Comparison of ENCODE assay signal across 9 cellular contexts in genomic region chr2:112155331-112156151, GRCh38. TPM values are rescaled to one million over a fixed set of nuclear protein-coding genes. Genes with fewer than 3 reads are reported as not detected.
A peak's percentile ranks its signal among the peaks of the same experiment; 100 is the strongest.
DNase-seq lines count a peak whose midpoint lies in the region; ATAC-seq, FAIRE-seq and TF ChIP-seq lines count a peak whose summit lies in the region.
"Had no signal": no experiment of that assay in that cellular context is flagged by ENCODE, and none has a peak within 500 bp of the region (broad histone marks: within the 10 kb centered on the region; RNA-seq: fewer than 3 reads in every experiment).

No MANE protein-coding gene starts in this region.

- H3K79me2 ChIP-seq in GM23248 (ENCODE audit: insufficient read depth): no peaks in the 10 kb centered on the region

- WGBS in small intestine, 3 donors: 47 to 73% (median 56%) methylated on average over 27 of the region's 27 CpGs
- WGBS in GM23248 (ENCODE audit: low coverage in 1 of 2, low lambda C conversion rate in 2 of 2, missing lambda C conversion rate in 2 of 2), 2 experiments: 88 to 89% methylated on average over 27 of the region's 27 CpGs

- no peaks in the 10 kb centered on the region for H3K36me3 Mint-ChIP-seq in dendritic cell treated with granulocyte-macrophage colony-stimulating factor and Interleukin-4, amounts not matched to agents 40 ng/mL and 50 ng/mL, for 4 days (ENCODE audit: low read depth)

- no peak overlapping the region for H3K9ac ChIP-seq in GM23248

- H3K4me3 ChIP-seq in GM12865 (ENCODE audit: low read depth, low read length) (no peak overlapping the region), small intestine (ENCODE audit: low read depth in 1 of 2, low read length in 2 of 2) (no peak overlapping the region), right atrium auricular region (no peak overlapping the region), GM23248 (no peak overlapping the region)
- H3K4me3 ChIP-seq: tibial artery had no signal

- peaks cover 6% of the 10 kb centered on the region; the same call in 1 of the 2 replicates for H3F3A ChIP-seq in GM23248 (ENCODE audit: insufficient read depth)

- ATAC-seq in activated CD4-positive, CD25-positive, alpha-beta regulatory T cell treated with anti-CD3 and anti-CD28 coated beads, Interleukin-2, amount 50 U/mL, for 24 hours: peak; percentile 26 to 61
- no peak for ATAC-seq in HG03378 (IDR thresholded peaks at IDR 0.05; ENCODE audit: unreplicated experiment)

- no peaks in the 10 kb centered on the region for H4K20me1 ChIP-seq in GM23248 (ENCODE audit: insufficient read depth)

- H3K4me3 Mint-ChIP-seq in dendritic cell treated with granulocyte-macrophage colony-stimulating factor and Interleukin-4, amounts not matched to agents 40 ng/mL and 50 ng/mL, for 4 days: peak overlapping the region; percentile 48

- no peaks in the 10 kb centered on the region for H3K9me3 Mint-ChIP-seq in dendritic cell treated with granulocyte-macrophage colony-stimulating factor and Interleukin-4, amounts not matched to agents 40 ng/mL and 50 ng/mL, for 4 days

- in situ Hi-C loops in GM23248 (cut with MboI): no loop called here

- DNase-seq in GM12865 (ENCODE audit: low read depth) (peak; percentile 26), small intestine (peak; percentile 20), right atrium auricular region (ENCODE audit: low spot score) (no peak), GDM1 (lab: John Stamatoyannopoulos, UW) (no peak), GM23248 (no peak)

- no peak overlapping the region for H3K4me2 ChIP-seq in GM23248 (ENCODE audit: unreplicated experiment)

- intact Hi-C loops in dendritic cell treated with granulocyte-macrophage colony-stimulating factor and Interleukin-4, amounts not matched to agents 40 ng/mL and 50 ng/mL, for 4 days (cut with micrococcal nuclease): no loop called here

- no peaks in the 10 kb centered on the region for H3K27me3 ChIP-seq in small intestine (ENCODE audit: control insufficient read depth in 2 of 2, insufficient read depth in 2 of 2, low read length in 2 of 2)
- H3K27me3 ChIP-seq in right atrium auricular region: no peaks in the 10 kb centered on the region
- H3K27me3 ChIP-seq in GM23248 (replicated peaks; ENCODE audit: insufficient read depth): no peaks in the 10 kb centered on the region
- H3K27me3 ChIP-seq: tibial artery had no signal

- no peaks in the 10 kb centered on the region for H3K4me1 ChIP-seq in small intestine (ENCODE audit: control insufficient read depth in 2 of 2, insufficient read depth in 1 of 2, low read depth in 1 of 2, low read length in 1 of 2)
- no peaks in the 10 kb centered on the region for H3K4me1 ChIP-seq in right atrium auricular region
- H3K4me1 ChIP-seq in GM23248 (ENCODE audit: insufficient read depth): peaks cover 11% of the 10 kb centered on the region

- no peaks in the 10 kb centered on the region for H3K27me3 Mint-ChIP-seq in dendritic cell treated with granulocyte-macrophage colony-stimulating factor and Interleukin-4, amounts not matched to agents 40 ng/mL and 50 ng/mL, for 4 days

- peaks cover 27% of the 10 kb centered on the region for H3K4me1 Mint-ChIP-seq in dendritic cell treated with granulocyte-macrophage colony-stimulating factor and Interleukin-4, amounts not matched to agents 40 ng/mL and 50 ng/mL, for 4 days (ENCODE audit: low read depth)

- H3K36me3 ChIP-seq in small intestine (ENCODE audit: control insufficient read depth in 2 of 2, insufficient read depth in 2 of 2, low read length in 2 of 2) (no peaks in the 10 kb centered on the region), right atrium auricular region (no peaks in the 10 kb centered on the region), GM23248 (ENCODE audit: low read depth) (no peaks in the 10 kb centered on the region)
- H3K36me3 ChIP-seq: tibial artery had no signal

- H3K27ac Mint-ChIP-seq in dendritic cell treated with granulocyte-macrophage colony-stimulating factor and Interleukin-4, amounts not matched to agents 40 ng/mL and 50 ng/mL, for 4 days: peak overlapping the region; percentile 18

- no peaks in the 10 kb centered on the region for H3K9me2 ChIP-seq in GM23248 (ENCODE audit: insufficient read depth)

- H3K9me3 ChIP-seq in small intestine (ENCODE audit: control insufficient read depth, low read depth) (no peaks in the 10 kb centered on the region), right atrium auricular region (no peaks in the 10 kb centered on the region), GM23248 (ENCODE audit: low read depth) (no peaks in the 10 kb centered on the region)
- H3K9me3 ChIP-seq: tibial artery had no signal

- no peak overlapping the region for H2AFZ ChIP-seq in GM23248

- no peak for FAIRE-seq in small intestine (lab: Jason Lieb, UNC)

- TF ChIP-seq CTCF in GM12865 (IDR thresholded peaks at IDR 0.05; ENCODE audit: insufficient read depth, low read depth, low read length, missing control alignments): no peak
- no peak for TF ChIP-seq CTCF in right atrium auricular region (IDR thresholded peaks at IDR 0.05)

- H3K27ac ChIP-seq in small intestine (ENCODE audit: low read depth in 1 of 2, low read length in 1 of 2) (no peak overlapping the region), right atrium auricular region (no peak overlapping the region), GM23248 (no peak overlapping the region)
- H3K27ac ChIP-seq: tibial artery had no signal

RNA-seq across cellular contexts. Expression of gene FBLN7, which starts 17.4 kb away (rescaled TPM):
- polyA plus RNA-seq in small intestine: under 1 TPM in 1 of 3 donors, not detected in 2; 0.75 TPM
- 1 to 10 TPM in 1 of 2 donors, under 1 TPM in 1; 0.86 to 3.5 TPM for total RNA-seq in right atrium auricular region
- 0.11 and 0.13 TPM in 2 replicates for total RNA-seq in GM23248 (2014; rRNA removed; shearing (Covaris generic))
- 1.6 and 1.8 TPM in 2 replicates for polyA plus RNA-seq in GM23248 (2016; fragmentation: Nextera tagmentation; extraction: Ambion mirVana)

Comparison
In these comparisons a context has a peak if more than half of its experiments do, and no peak if none do; other contexts are left out.
1. DNase-seq: peak in GM12865 (single experiment) and small intestine (single experiment); none in right atrium auricular region (single experiment), GDM1 (single experiment) and GM23248 (single experiment).